Comparison of ENCODE assay signal across 31 cellular contexts in genomic region chr1:31258581-31258980, GRCh38. TPM values are rescaled to one million over a fixed set of nuclear protein-coding genes. Genes with fewer than 3 reads are reported as not detected.
"Had no signal": no experiment of that assay in that cellular context is flagged by ENCODE, and none has a peak within 500 bp of the region (broad histone marks: within the 10 kb centered on the region; RNA-seq: fewer than 3 reads in every experiment).

No MANE protein-coding gene starts in this region.

- H3K4me2 ChIP-seq: hepatocyte had no signal

- H3K4me3 ChIP-seq: gastroesophageal sphincter, heart right ventricle, hepatocyte had no signal

- H3K79me2 ChIP-seq: hepatocyte had no signal

- H3K4me1 ChIP-seq: foreskin keratinocyte, gastroesophageal sphincter, heart right ventricle had no signal

- ATAC-seq: activated CD4-positive, alpha-beta T cell treated with anti-CD3 and anti-CD28 coated beads for 36 hours; activated CD8-positive, alpha-beta memory T cell treated with anti-CD3 and anti-CD28 coated beads, Interleukin-2, amount 10 ng/mL, durations not matched to agents 7 days and 5 days; activated CD8-positive, alpha-beta T cell treated with anti-CD3 and anti-CD28 coated beads, Interleukin-2, amount 10 ng/mL, durations not matched to agents 7 days and 5 days; esophagus mucosa; foreskin keratinocyte; gastroesophageal sphincter; heart right ventricle; T-helper 17 cell had no signal

- DNase-seq: activated CD4-positive, alpha-beta memory T cell treated with anti-CD3 and anti-CD28 coated beads for 36 hours; activated CD4-positive, alpha-beta T cell treated with anti-CD3 and anti-CD28 coated beads for 36 hours; activated CD4-positive, alpha-beta T cell treated with anti-CD3 and anti-CD28 coated beads, Interleukin-2, amount 10 ng/mL, durations not matched to agents 24 days and 14 days; activated CD4-positive, CD25-positive, alpha-beta regulatory T cell; activated CD4-positive, CD25-positive, alpha-beta regulatory T cell treated with anti-CD3 and anti-CD28 coated beads, Interleukin-2, amount 50 U/mL, for 72 hours; activated CD8-positive, alpha-beta memory T cell treated with anti-CD3 and anti-CD28 coated beads, Interleukin-2, amount 10 ng/mL, durations not matched to agents 7 days and 5 days; activated CD8-positive, alpha-beta memory T cell treated with anti-CD3 and anti-CD28 coated beads, Interleukin-2, amount 50 U/mL, for 4 hours; activated CD8-positive, alpha-beta T cell treated with anti-CD3 and anti-CD28 coated beads, Interleukin-2, amount 10 ng/mL, durations not matched to agents 7 days and 5 days; activated effector memory CD4-positive, alpha-beta T cell treated with anti-CD3 and anti-CD28 coated beads, Interleukin-2, amount 50 U/mL, for 16 hours; activated naive CD4-positive, alpha-beta T cell treated with anti-CD3 and anti-CD28 coated beads for 36 hours; activated T-cell treated with anti-CD3 and anti-CD28 coated beads, Interleukin-2, amount 50 U/mL, for 1 hour; activated T-cell treated with anti-CD3 and anti-CD28 coated beads, Interleukin-2, amount 50 U/mL, for 48 hours; amniotic stem cell; anterior cingulate cortex; brain microvascular endothelial cell; cortex of kidney; dermis blood vessel endothelial cell; effector CD4-positive, alpha-beta T cell; foreskin keratinocyte; heart right ventricle; T-helper 1 cell; T-helper 17 cell; T1000 had no signal

- H2AFZ ChIP-seq: hepatocyte had no signal

- H3K27me3 ChIP-seq: brain microvascular endothelial cell, foreskin keratinocyte, gastroesophageal sphincter, heart right ventricle, hepatocyte had no signal

- H3K9me3 ChIP-seq: gastroesophageal sphincter, heart right ventricle had no signal

- H3K27ac ChIP-seq: brain microvascular endothelial cell, foreskin keratinocyte, gastroesophageal sphincter, heart right ventricle, hepatocyte had no signal

RNA-seq across cellular contexts. Expression of gene NKAIN1, which starts 18.9 kb away (rescaled TPM):
- total RNA-seq: activated CD4-positive, alpha-beta memory T cell treated with anti-CD3 and anti-CD28 coated beads for 36 hours; activated CD4-positive, alpha-beta T cell treated with anti-CD3 and anti-CD28 coated beads for 36 hours; activated CD4-positive, alpha-beta T cell treated with anti-CD3 and anti-CD28 coated beads, Interleukin-2, amount 10 ng/mL, durations not matched to agents 24 days and 14 days; activated CD8-positive, alpha-beta memory T cell treated with anti-CD3 and anti-CD28 coated beads for 36 hours; activated naive CD4-positive, alpha-beta T cell treated with anti-CD3 and anti-CD28 coated beads for 36 hours; activated T-helper 1 cell treated with anti-CD3 and anti-CD28 coated beads, Interleukin-12 subunit alpha, Interleukin-12 subunit beta, Interleukin-2, Interleukin-4 antibody, amounts not matched to agents 30 ng/mL and 10 ng/mL and 1 ng/mL, durations not matched to agents 14 hours and 24 hours and 36 hours; activated T-helper 2 cell treated with anti-CD3 and anti-CD28 coated beads, Interferon-gamma antibody, Interleukin-2, Interleukin-4, amounts not matched to agents 10 μg/mL and 5 μg/mL and 100 μg/mL, durations not matched to agents 14 hours and 24 hours and 36 hours; bronchial epithelial cell; dermis blood vessel endothelial cell; foreskin keratinocyte; gastroesophageal sphincter; glomerular endothelial cell; T-helper 17 cell had no signal
